ENCODE assay signal across 8 cellular contexts in the genomic region with DNA sequence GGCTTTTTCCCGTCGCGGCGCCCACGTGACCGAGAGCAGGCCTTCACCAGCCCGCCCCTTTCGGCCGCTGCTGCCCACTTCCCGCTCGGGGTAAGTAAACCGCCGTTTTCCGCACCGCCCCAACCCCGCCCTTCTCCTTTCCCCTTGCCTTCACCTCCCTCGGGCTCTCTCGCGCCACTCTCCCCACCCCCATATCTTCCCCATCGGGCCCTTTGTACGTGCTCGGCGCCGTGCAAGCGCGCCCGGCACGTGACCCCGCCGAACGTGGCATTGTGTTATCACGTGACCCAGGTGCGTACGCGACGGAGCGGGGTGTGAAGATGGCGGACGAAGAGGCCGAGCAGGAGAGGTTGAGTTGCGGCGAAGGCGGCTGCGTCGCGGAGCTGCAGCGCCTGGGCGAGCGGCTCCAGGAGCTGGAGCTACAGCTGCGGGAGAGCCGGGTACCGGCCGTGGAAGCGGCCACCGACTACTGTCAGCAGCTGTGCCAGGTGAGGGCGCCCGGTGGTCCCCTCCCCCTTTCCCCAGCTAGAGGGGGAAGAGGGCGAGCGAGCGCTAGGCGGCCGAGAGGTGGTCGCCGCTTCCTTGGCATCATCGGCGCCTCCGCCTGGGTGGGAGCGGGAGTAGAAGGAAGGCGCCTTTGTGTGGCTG. TPM values are rescaled to one million over a fixed set of nuclear protein-coding genes. Genes with fewer than 3 reads are reported as not detected.
A peak's percentile ranks its signal among the peaks of the same experiment; 100 is the strongest.
DNase-seq lines count a peak whose midpoint lies in the region; ATAC-seq and TF ChIP-seq lines count a peak whose summit lies in the region.

Gene ZNF292 (plus strand): TSS at position 294 of the 648 bp plus-strand sequence. CDS start 27 bp downstream, at position 321.

- H3K79me2 ChIP-seq in DOHH2 (ENCODE audit: control insufficient read depth, low read length): peaks cover 59% of the 10 kb centered on the region
- peaks cover 57% of the 10 kb centered on the region for H3K79me2 ChIP-seq in GM23338 (replicated peaks; ENCODE audit: insufficient read depth)

- DNase-seq in GM23338 (ENCODE audit: low spot score) (peak; percentile 98), LHCN-M2 (ENCODE audit: low read depth) (peak; percentile 98), RWPE1 (ENCODE audit: low spot score) (peak; percentile 92), fibroblast of mammary gland (ENCODE audit: low read depth) (peak; percentile 96), natural killer cell (peak; percentile 88)
- peak; percentile 97 for DNase-seq in stimulated activated naive CD4-positive, alpha-beta T cell treated with Interleukin-2 at 50 U/mL for 16 hours (lab: John Stamatoyannopoulos, UW)

- H4K20me1 ChIP-seq in DOHH2 (ENCODE audit: control insufficient read depth, insufficient read depth, low read depth, low read length): peaks cover 14% of the 10 kb centered on the region; the same call in 1 of the 2 replicates
- H4K20me1 ChIP-seq in GM23338 (replicated peaks; ENCODE audit: insufficient read depth): peaks cover 15% of the 10 kb centered on the region

- no peaks in the 10 kb centered on the region; the same call in 1 of the 2 replicates for H3F3A ChIP-seq in DOHH2 (ENCODE audit: control insufficient read depth, insufficient read depth)
- 0 out of 2 replicates have a peak, but pooled peaks cover 4% of the 10 kb centered on the region for H3F3A ChIP-seq in GM23338 (replicated peaks; ENCODE audit: low read depth)

- H3K27me3 Mint-ChIP-seq in GM23338 (ENCODE audit: insufficient read depth, low read depth, poor library complexity): peaks cover 24% of the 10 kb centered on the region
- H3K27me3 Mint-ChIP-seq in activated T-helper 17 cell treated with anti-CD3 and anti-CD28 coated beads, Interleukin-2, amount 50 U/mL, for 72 hours: no peaks in the 10 kb centered on the region
- no peaks in the 10 kb centered on the region for H3K27me3 Mint-ChIP-seq in natural killer cell (ENCODE audit: low read depth in 2 of 2)

- H2AFZ ChIP-seq in GM23338: peak within 1 kb of the TSS; percentile 97; the same call in 1 of the 2 replicates

- H3K4me1 ChIP-seq in DOHH2 (ENCODE audit: control insufficient read depth, low read length) (peaks cover 45% of the 10 kb centered on the region), GM23338 (ENCODE audit: insufficient read depth) (peaks cover 28% of the 10 kb centered on the region)

- H3K27me3 ChIP-seq in DOHH2 (ENCODE audit: control insufficient read depth, low read length): peaks cover 26% of the 10 kb centered on the region
- H3K27me3 ChIP-seq in GM23338 (ENCODE audit: insufficient read depth): peaks cover 28% of the 10 kb centered on the region

- H3K4me2 ChIP-seq in DOHH2 (ENCODE audit: low read length) (peak within 1 kb of the TSS; percentile 96), GM23338 (peak within 1 kb of the TSS; percentile 87)

- H3K9me2 ChIP-seq in DOHH2 (replicated peaks; ENCODE audit: control insufficient read depth, low read length) (no peaks in the 10 kb centered on the region), GM23338 (ENCODE audit: insufficient read depth) (no peaks in the 10 kb centered on the region)

- H3K4me1 Mint-ChIP-seq in GM23338: peaks cover 34% of the 10 kb centered on the region
- peaks cover 16% of the 10 kb centered on the region for H3K4me1 Mint-ChIP-seq in activated T-helper 17 cell treated with anti-CD3 and anti-CD28 coated beads, Interleukin-2, amount 50 U/mL, for 72 hours
- peaks cover 54 to 55% of the 10 kb centered on the region in 2 donors for H3K4me1 Mint-ChIP-seq in natural killer cell

- H3K27ac ChIP-seq in DOHH2 (ENCODE audit: low read depth, low read length) (peak within 1 kb of the TSS; percentile 72), GM23338 (ENCODE audit: low read depth) (peak within 1 kb of the TSS; percentile 92), RWPE1 (peak within 1 kb of the TSS; percentile 95)

- peaks cover 15% of the 10 kb centered on the region for H3K36me3 Mint-ChIP-seq in GM23338 (ENCODE audit: low read depth)
- H3K36me3 Mint-ChIP-seq in activated T-helper 17 cell treated with anti-CD3 and anti-CD28 coated beads, Interleukin-2, amount 50 U/mL, for 72 hours (ENCODE audit: low read depth): peaks cover 75% of the 10 kb centered on the region
- no peaks in the 10 kb centered on the region for H3K36me3 Mint-ChIP-seq in natural killer cell

- TF ChIP-seq CTCF in DOHH2 (IDR thresholded peaks at IDR 0.05; ENCODE audit: low read depth, low read length, poor library complexity, severe bottlenecking): no peak
- no peak for TF ChIP-seq CTCF in GM23338 (conservative IDR thresholded peaks at IDR 0.05; ENCODE audit: low read depth in 2 of 2)
- TF ChIP-seq CTCF in RWPE1 (conservative IDR thresholded peaks at IDR 0.05; ENCODE audit: low read depth): no peak
- TF ChIP-seq CTCF in fibroblast of mammary gland (conservative IDR thresholded peaks at IDR 0.05; ENCODE audit: control insufficient read depth, insufficient read depth, low read depth, low read length): no peak
- no peak for TF ChIP-seq CTCF in natural killer cell (IDR thresholded peaks at IDR 0.05)

- H3K4me3 Mint-ChIP-seq in GM23338: peak within 1 kb of the TSS; percentile 91
- H3K4me3 Mint-ChIP-seq in activated T-helper 17 cell treated with anti-CD3 and anti-CD28 coated beads, Interleukin-2, amount 50 U/mL, for 72 hours: peak within 1 kb of the TSS; percentile 94
- peak within 1 kb of the TSS; percentile 91 for H3K4me3 Mint-ChIP-seq in natural killer cell

- CTCF ChIA-PET in RWPE1 (lab: Yijun Ruan, JAX): interaction anchor here (0.7 kb wide), 2 partner anchors 11 to 1351 kb away, joined by 3 read pairs; no protein-coding TSS in a partner anchor

- H3K9me3 ChIP-seq in DOHH2 (ENCODE audit: control insufficient read depth, insufficient read depth, low read length): no peaks in the 10 kb centered on the region

- ATAC-seq in GM23338 (peak; percentile 76), natural killer cell (peak; percentile 60 to 88 (median 80))
- ATAC-seq in activated T-helper 17 cell treated with anti-CD3 and anti-CD28 coated beads, Interleukin-2, amount 50 U/mL, for 72 hours (replicated peaks): peak; percentile 84

- POLR2A ChIA-PET in RWPE1 (lab: Yijun Ruan, JAX; ENCODE audit: low non-redundant PET): no interaction called here

- H3K27ac Mint-ChIP-seq in GM23338: peak within 1 kb of the TSS; percentile 99
- peak within 1 kb of the TSS; percentile 94 for H3K27ac Mint-ChIP-seq in activated T-helper 17 cell treated with anti-CD3 and anti-CD28 coated beads, Interleukin-2, amount 50 U/mL, for 72 hours
- peak within 1 kb of the TSS; percentile 97 to 99 for H3K27ac Mint-ChIP-seq in natural killer cell

- H3K4me3 ChIP-seq in DOHH2 (ENCODE audit: low read length) (peak within 1 kb of the TSS; percentile 86), GM23338 (peak within 1 kb of the TSS; percentile 89), fibroblast of mammary gland (ENCODE audit: control insufficient read depth, low read depth, low read length) (peak within 1 kb of the TSS; percentile 84)

- intact Hi-C loops in natural killer cell (cut with micrococcal nuclease): loop anchor here (2.0 to 5.0 kb wide), 5 partner anchors 17 to 1563 kb away; partner anchors contain the start of genes CFAP206, SLC35A1 and SNX14

- peaks cover 32% of the 10 kb centered on the region for H3K36me3 ChIP-seq in DOHH2 (ENCODE audit: control insufficient read depth, low read length)
- H3K36me3 ChIP-seq in GM23338 (ENCODE audit: insufficient read depth): no peaks in the 10 kb centered on the region; the same call in 1 of the 2 replicates

- H3K9me3 Mint-ChIP-seq in GM23338: no peaks in the 10 kb centered on the region
- H3K9me3 Mint-ChIP-seq in activated T-helper 17 cell treated with anti-CD3 and anti-CD28 coated beads, Interleukin-2, amount 50 U/mL, for 72 hours: no peaks in the 10 kb centered on the region
- no peaks in the 10 kb centered on the region for H3K9me3 Mint-ChIP-seq in natural killer cell

TF ChIP-seq in GM23338, 12 proteins besides CTCF, POLR2A, EP300 and RAD21 (continues in another document):
- peak; percentile 74 for TF ChIP-seq POLR2AphosphoS5 (IDR thresholded peaks at IDR 0.05; ENCODE audit: low read depth)
- TF ChIP-seq CREB1 (CRISPR knock-in tag; IDR thresholded peaks at IDR 0.05; ENCODE audit: low read depth): peak; percentile 83
- no peak for TF ChIP-seq NANOG (IDR thresholded peaks at IDR 0.05; ENCODE audit: borderline replicate concordance)
- no peak for TF ChIP-seq ZNF114 (CRISPR knock-in tag; IDR thresholded peaks at IDR 0.05)
- TF ChIP-seq, protein P1, sequence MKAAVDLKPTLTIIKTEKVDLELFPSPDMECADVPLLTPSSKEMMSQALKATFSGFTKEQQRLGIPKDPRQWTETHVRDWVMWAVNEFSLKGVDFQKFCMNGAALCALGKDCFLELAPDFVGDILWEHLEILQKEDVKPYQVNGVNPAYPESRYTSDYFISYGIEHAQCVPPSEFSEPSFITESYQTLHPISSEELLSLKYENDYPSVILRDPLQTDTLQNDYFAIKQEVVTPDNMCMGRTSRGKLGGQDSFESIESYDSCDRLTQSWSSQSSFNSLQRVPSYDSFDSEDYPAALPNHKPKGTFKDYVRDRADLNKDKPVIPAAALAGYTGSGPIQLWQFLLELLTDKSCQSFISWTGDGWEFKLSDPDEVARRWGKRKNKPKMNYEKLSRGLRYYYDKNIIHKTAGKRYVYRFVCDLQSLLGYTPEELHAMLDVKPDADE (IDR thresholded peaks at IDR 0.05): peak; percentile 49; the same call in 1 of the 2 replicates
- no peak for TF ChIP-seq EZH2 (IDR thresholded peaks at IDR 0.05; ENCODE audit: low read depth, unreplicated experiment)

RNA-seq across cellular contexts. Expression of gene ZNF292, which starts in this region (rescaled TPM):
- total RNA-seq in GM23338 (2014; rRNA removed; shearing (Covaris generic)): 39.8 and 45.7 TPM in 2 replicates
- 47.9 and 67.9 TPM in 2 replicates for polyA plus RNA-seq in GM23338 (2016; fragmentation: Nextera tagmentation; extraction: Ambion mirVana)
- total RNA-seq in LHCN-M2 (2014; rRNA removed): 16.5 and 16.9 TPM in 2 replicates
- 3.0 TPM for polyA plus RNA-seq in LHCN-M2 (2012)
- total RNA-seq in activated T-helper 17 cell treated with anti-CD3 and anti-CD28 coated beads, Interleukin-2, amount 50 U/mL, for 72 hours: 100 to 1,000 TPM in 1 of 2 donors, 10 to 100 TPM in 1; 77.2 to 209 TPM
- total RNA-seq in natural killer cell: 10 to 100 TPM; 78.7 to 90.4 (median 89.4) TPM

Comparison
In these comparisons a context has a peak if more than half of its experiments do, and no peak if none do; other contexts are left out.
1. Peak in every context shown above with its lines: DNase-seq, ATAC-seq, H3K4me3 ChIP-seq and H3K27ac ChIP-seq.